ENCODE assay signal across 20 cellular contexts in the genomic region with DNA sequence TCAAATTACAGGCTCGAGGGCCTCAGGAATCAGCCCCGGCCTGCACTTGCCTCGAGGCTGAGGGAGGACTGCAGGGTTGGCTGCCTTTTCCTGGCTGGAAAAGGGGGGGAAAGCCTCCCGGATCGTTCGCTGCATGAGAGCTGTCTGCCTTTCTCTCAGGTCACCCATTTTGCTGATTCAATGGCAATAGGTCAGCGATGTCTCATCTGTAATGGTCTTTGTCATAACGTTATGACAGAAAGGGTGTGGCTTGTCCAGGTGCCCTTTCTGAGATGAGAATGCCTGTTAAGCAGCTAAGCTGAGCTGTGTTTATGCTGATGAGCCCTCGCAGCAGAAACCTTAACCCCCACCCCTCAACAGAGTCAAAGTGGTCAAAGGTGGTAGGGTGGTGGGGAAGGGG.
A peak's percentile ranks its signal among the peaks of the same experiment; 100 is the strongest.
DNase-seq lines count a peak whose midpoint lies in the region; ATAC-seq and TF ChIP-seq lines count a peak whose summit lies in the region.
"Had no signal": no experiment of that assay in that cellular context is flagged by ENCODE, and none has a peak within 500 bp of the region (broad histone marks: within the 10 kb centered on the region; RNA-seq: fewer than 3 reads in every experiment).

No MANE protein-coding gene starts in this region.

- H3K9ac ChIP-seq in endodermal cell (ENCODE audit: extremely low read depth, low read length, poor library complexity, severe bottlenecking): no peak overlapping the region
- H3K9ac ChIP-seq in mesendoderm (ENCODE audit: low read length): no peak overlapping the region

- H3K27ac ChIP-seq in GM23338 (ENCODE audit: low read depth) (no peak overlapping the region), endodermal cell (ENCODE audit: low read depth, low read length) (no peak overlapping the region), mesendoderm (ENCODE audit: low read depth, low read length) (no peak overlapping the region)
- H3K27ac ChIP-seq: adrenal gland, gastrocnemius medialis, left ventricle myocardium inferior, tibial artery had no signal

- no peak overlapping the region for H3K18ac ChIP-seq in mesendoderm (ENCODE audit: low read length)

- H3K4me1 ChIP-seq in GM23338 (ENCODE audit: insufficient read depth) (peaks cover 19% of the 10 kb centered on the region), endodermal cell (ENCODE audit: control insufficient read depth, insufficient read depth, low read length) (no peaks in the 10 kb centered on the region), mesendoderm (ENCODE audit: control insufficient read depth, low read depth, low read length) (no peaks in the 10 kb centered on the region)
- H3K4me1 ChIP-seq: gastrocnemius medialis, left ventricle myocardium inferior, tibial artery had no signal

- H3K56ac ChIP-seq in mesendoderm (ENCODE audit: low read length): peak overlapping the region; percentile 37

- H2BK120ac ChIP-seq in mesendoderm (ENCODE audit: low read depth, low read length): no peak overlapping the region

- H2AFZ ChIP-seq in GM23338: peak overlapping the region; percentile 84

- no peak overlapping the region for H3K27ac Mint-ChIP-seq in GM23338
- H3K27ac Mint-ChIP-seq in endodermal cell: no peak overlapping the region
- H3K27ac Mint-ChIP-seq: CD4-positive, CD25-positive, alpha-beta regulatory T cell; stimulated activated memory B cell treated with anti-CD40 and anti-IgM and Interleukin-4, amounts not matched to agents 10 μg/mL and 1 μg/mL and 100 μg/mL, for 72 hours had no signal

- H3K36me3 ChIP-seq in GM23338 (ENCODE audit: insufficient read depth) (no peaks in the 10 kb centered on the region), endodermal cell (ENCODE audit: control insufficient read depth, insufficient read depth, low read length) (no peaks in the 10 kb centered on the region), mesendoderm (ENCODE audit: control insufficient read depth, insufficient read depth, low read length) (no peaks in the 10 kb centered on the region)
- H3K36me3 ChIP-seq: adrenal gland, gastrocnemius medialis, left ventricle myocardium inferior, tibial artery had no signal

- ATAC-seq in GM23338: peak; percentile 93
- ATAC-seq: gastrocnemius medialis; stimulated activated memory B cell treated with anti-CD40 and anti-IgM and Interleukin-4, amounts not matched to agents 10 μg/mL and 1 μg/mL and 100 μg/mL, for 72 hours had no signal

- no peak overlapping the region for H4K5ac ChIP-seq in mesendoderm (ENCODE audit: low read length)

- no peaks in the 10 kb centered on the region for H3F3A ChIP-seq in GM23338 (replicated peaks; ENCODE audit: low read depth)

- H3K4me1 Mint-ChIP-seq in GM23338: peaks cover 25% of the 10 kb centered on the region
- no peaks in the 10 kb centered on the region for H3K4me1 Mint-ChIP-seq in endodermal cell
- H3K4me1 Mint-ChIP-seq: CD4-positive, CD25-positive, alpha-beta regulatory T cell; stimulated activated memory B cell treated with anti-CD40 and anti-IgM and Interleukin-4, amounts not matched to agents 10 μg/mL and 1 μg/mL and 100 μg/mL, for 72 hours had no signal

- no peak overlapping the region for H3K4ac ChIP-seq in mesendoderm (ENCODE audit: low read depth, low read length)

- DNase-seq in GM23338 (ENCODE audit: low spot score): peak; percentile 62
- DNase-seq in NCI-H69 (lab: John Stamatoyannopoulos, UW): peak; percentile 29
- DNase-seq in endodermal cell: peak; percentile 66
- DNase-seq in mesendoderm: peak; percentile 45
- DNase-seq in activated T-cell treated with anti-CD3 and anti-CD28 coated beads, Interleukin-2, amount 50 U/mL, for 48 hours: no peak
- DNase-seq in ecto neural progenitor cell (ENCODE audit: low spot score): no peak
- no peak for DNase-seq in NCI-H774 (lab: John Stamatoyannopoulos, UW)
- no peak for DNase-seq in activated CD4-positive, alpha-beta T cell treated with anti-CD3 and anti-CD28 coated beads, Interleukin-2, amount 50 U/mL, for 48 hours
- DNase-seq: activated CD4-positive, alpha-beta T cell treated with anti-CD3 and anti-CD28 coated beads, Interleukin-2, amount 50 U/mL, for 1 hour; CD4-positive, CD25-positive, alpha-beta regulatory T cell; erythroblast; gastrocnemius medialis; Karpas-422; left ventricle myocardium inferior; NCI-H1092; NCI-H2029 treated with DMSO at 0.1 percent for 48 hours; stimulated activated CD4-positive, alpha-beta T cell treated with anti-CD3 and anti-CD28 coated beads, Interleukin-1b, Interleukin-23, amount 100 ng/mL, for 48 hours; tibial artery had no signal

- H3K4me3 Mint-ChIP-seq in GM23338 (no peak overlapping the region), endodermal cell (no peak overlapping the region)
- H3K4me3 Mint-ChIP-seq: CD4-positive, CD25-positive, alpha-beta regulatory T cell; stimulated activated memory B cell treated with anti-CD40 and anti-IgM and Interleukin-4, amounts not matched to agents 10 μg/mL and 1 μg/mL and 100 μg/mL, for 72 hours had no signal

- TF ChIP-seq CTCF in GM23338 (conservative IDR thresholded peaks at IDR 0.05; ENCODE audit: low read depth in 2 of 2) (no peak), endodermal cell (conservative IDR thresholded peaks at IDR 0.05) (no peak)

- H3K23ac ChIP-seq in mesendoderm (ENCODE audit: low read length): no peak overlapping the region

- no peaks in the 10 kb centered on the region for H3K79me1 ChIP-seq in mesendoderm (ENCODE audit: low read length)

- H2BK5ac ChIP-seq in mesendoderm (ENCODE audit: low read length): no peak overlapping the region

- H4K20me1 ChIP-seq in GM23338 (replicated peaks; ENCODE audit: insufficient read depth): no peaks in the 10 kb centered on the region

- H4K8ac ChIP-seq in mesendoderm (ENCODE audit: low read depth, low read length): no peak overlapping the region

- H3K4me2 ChIP-seq in GM23338 (0 out of 2 replicates have a peak overlapping the region, but pooled peaks have one; percentile 31), mesendoderm (ENCODE audit: low read length) (no peak overlapping the region)

- peaks cover 2% of the 10 kb centered on the region; the same call in 1 of the 3 replicates for H3K9me3 Mint-ChIP-seq in GM23338
- peaks cover 2% of the 10 kb centered on the region for H3K9me3 Mint-ChIP-seq in endodermal cell

- no peak overlapping the region for H2BK15ac ChIP-seq in mesendoderm (replicated peaks; ENCODE audit: low read depth)

- H3K27me3 Mint-ChIP-seq in GM23338 (ENCODE audit: insufficient read depth, low read depth, poor library complexity) (peaks cover 5% of the 10 kb centered on the region), endodermal cell (ENCODE audit: insufficient read depth) (no peaks in the 10 kb centered on the region)

- no peaks in the 10 kb centered on the region for H3K9me2 ChIP-seq in GM23338 (ENCODE audit: insufficient read depth)

- no peaks in the 10 kb centered on the region for H3K36me3 Mint-ChIP-seq in GM23338 (ENCODE audit: low read depth)
- no peaks in the 10 kb centered on the region for H3K36me3 Mint-ChIP-seq in endodermal cell (ENCODE audit: low read depth)
- H3K36me3 Mint-ChIP-seq: CD4-positive, CD25-positive, alpha-beta regulatory T cell had no signal

- H3K79me2 ChIP-seq in GM23338 (replicated peaks; ENCODE audit: insufficient read depth) (no peaks in the 10 kb centered on the region), mesendoderm (ENCODE audit: control insufficient read depth, insufficient read depth, low read length) (no peaks in the 10 kb centered on the region)

- H2AK5ac ChIP-seq in mesendoderm (ENCODE audit: low read length): no peak overlapping the region

- no peaks in the 10 kb centered on the region for H3K9me3 ChIP-seq in endodermal cell (ENCODE audit: control insufficient read depth, low read length)
- H3K9me3 ChIP-seq: adrenal gland, gastrocnemius medialis, tibial artery had no signal

- H3K4me3 ChIP-seq in GM23338 (no peak overlapping the region), endodermal cell (ENCODE audit: low read length) (no peak overlapping the region), mesendoderm (ENCODE audit: low read length) (no peak overlapping the region)
- H3K4me3 ChIP-seq: adrenal gland, gastrocnemius medialis, left ventricle myocardium inferior, tibial artery had no signal

- H3K27me3 ChIP-seq in GM23338 (ENCODE audit: insufficient read depth): no peaks in the 10 kb centered on the region
- no peaks in the 10 kb centered on the region for H3K27me3 ChIP-seq in endodermal cell (ENCODE audit: control insufficient read depth, insufficient read depth, low read length, poor library complexity, severe bottlenecking)
- H3K27me3 ChIP-seq in mesendoderm (ENCODE audit: insufficient read depth, low read length, poor library complexity): no peaks in the 10 kb centered on the region
- H3K27me3 ChIP-seq: adrenal gland, gastrocnemius medialis had no signal

- WGBS in endodermal cell (ENCODE audit: insufficient coverage in 1 of 2, insufficient read length in 1 of 2), 2 experiments: 61 to 76% methylated on average over 7 to 8 of the region's 9 CpGs
- WGBS in mesendoderm (ENCODE audit: extremely low coverage, insufficient coverage, low lambda C conversion rate): no CpG with 5 or more reads among the region's 9 CpGs

TF ChIP-seq in GM23338, 12 proteins besides CTCF, POLR2A, EP300 and RAD21:
- no peak for TF ChIP-seq STAT1 (IDR thresholded peaks at IDR 0.05; ENCODE audit: unreplicated experiment)
TF ChIP-seq in GM23338: peak in this region for 0.

Comparison
In these comparisons a context has a peak if more than half of its experiments do, and no peak if none do; other contexts are left out.
1. DNase-seq: peak in GM23338 (single experiment), NCI-H69 (single experiment), endodermal cell (single experiment) and mesendoderm (single experiment); none in activated T-cell treated with anti-CD3 and anti-CD28 coated beads, Interleukin-2, amount 50 U/mL, for 48 hours (0 of 2), ecto neural progenitor cell (single experiment), NCI-H774 (single experiment) and activated CD4-positive, alpha-beta T cell treated with anti-CD3 and anti-CD28 coated beads, Interleukin-2, amount 50 U/mL, for 48 hours (0 of 2).